In the genomic region with DNA sequence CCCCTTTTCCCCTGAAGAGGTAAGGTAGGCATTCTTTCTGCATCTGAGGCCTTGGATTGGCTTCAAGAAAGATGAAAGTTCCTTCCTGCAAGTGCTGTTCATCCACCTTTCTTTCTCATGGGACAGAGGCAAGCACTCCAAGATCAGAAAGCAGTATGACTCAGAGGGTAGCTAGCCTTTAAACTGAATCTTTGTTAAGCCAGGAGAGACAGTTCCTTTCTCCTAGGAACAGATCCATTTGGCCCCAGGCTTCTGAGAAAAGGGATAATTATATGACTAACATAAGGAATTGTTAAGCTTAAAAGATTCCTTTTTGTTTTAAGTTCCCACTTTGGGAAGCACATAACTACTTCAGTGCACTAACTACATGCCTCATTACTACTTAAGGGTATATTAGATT, we compare ENCODE assay signal across 14 cellular contexts.
DNase-seq lines count a peak whose midpoint lies in the region; ATAC-seq and TF ChIP-seq lines count a peak whose summit lies in the region.
"Had no signal": no experiment of that assay in that cellular context is flagged by ENCODE, and none has a peak within 500 bp of the region (broad histone marks: within the 10 kb centered on the region; RNA-seq: fewer than 3 reads in every experiment).

No MANE protein-coding gene starts in this region.

- H3K36me3 ChIP-seq in HUES48 (ENCODE audit: control insufficient read depth, insufficient read depth, low read length): no peaks in the 10 kb centered on the region

- TF ChIP-seq POLR2A in GM18505 (IDR thresholded peaks at IDR 0.05; ENCODE audit: borderline replicate concordance, extremely low read depth, insufficient read depth, insufficient read length): no peak

- TF ChIP-seq CTCF in AG09319 (IDR thresholded peaks at IDR 0.05; ENCODE audit: low read depth, low read length) (no peak), cardiac fibroblast (IDR thresholded peaks at IDR 0.05; ENCODE audit: low read depth, low read length) (no peak)

- H3K27me3 ChIP-seq in HUES48 (ENCODE audit: control insufficient read depth, insufficient read depth, low read length): no peaks in the 10 kb centered on the region

- peaks cover 0 to 6% (median 4%) of the 10 kb centered on the region in 3 donors for H3K36me3 Mint-ChIP-seq in naive thymus-derived CD8-positive, alpha-beta T cell
- H3K36me3 Mint-ChIP-seq: CD8-positive, alpha-beta T cell had no signal

- H3K27me3 Mint-ChIP-seq in naive thymus-derived CD8-positive, alpha-beta T cell: no peaks in the 10 kb centered on the region

- H3K9me3 Mint-ChIP-seq in naive thymus-derived CD8-positive, alpha-beta T cell: no peaks in the 10 kb centered on the region
- H3K9me3 Mint-ChIP-seq: CD8-positive, alpha-beta T cell had no signal

- peak overlapping the region; percentile 78 for H3K27ac ChIP-seq in HUES48 (ENCODE audit: low read depth, low read length)
- H3K27ac ChIP-seq: VCaP had no signal

- H3K9ac ChIP-seq in HUES48 (ENCODE audit: low read depth, low read length): no peak overlapping the region

- DNase-seq in AG09319 (ENCODE audit: extremely low read depth, low read depth): peak; percentile 46
- peak; percentile 26 to 58 for DNase-seq in cardiac fibroblast (ENCODE audit: low read depth in 2 of 2)
- peak; percentile 12 for DNase-seq in kidney glomerular epithelial cell (lab: John Stamatoyannopoulos, UW)
- no peak for DNase-seq in naive thymus-derived CD8-positive, alpha-beta T cell
- no peak for DNase-seq in activated CD8-positive, alpha-beta memory T cell treated with anti-CD3 and anti-CD28 coated beads, Interleukin-2, amount 50 U/mL, for 48 hours
- no peak for DNase-seq in activated CD4-positive, alpha-beta T cell treated with anti-CD3 and anti-CD28 coated beads for 4 hours
- DNase-seq: activated T-cell treated with anti-CD3 and anti-CD28 coated beads for 4 hours; CD8-positive, alpha-beta T cell; NCI-H2227 treated with DMSO at 0.1 percent for 48 hours had no signal

- H3K4me1 Mint-ChIP-seq in naive thymus-derived CD8-positive, alpha-beta T cell: peaks cover 10 to 44% (median 21%) of the 10 kb centered on the region in 4 donors

- H3K4me1 ChIP-seq in HUES48 (ENCODE audit: control insufficient read depth, insufficient read depth, low read length): peaks cover 46% of the 10 kb centered on the region

- no peaks in the 10 kb centered on the region for H3K9me3 ChIP-seq in HUES48 (ENCODE audit: control insufficient read depth, insufficient read depth, low read length)

- no peak for ATAC-seq in naive thymus-derived CD8-positive, alpha-beta T cell
- ATAC-seq in GM18505 (IDR thresholded peaks at IDR 0.05; ENCODE audit: unreplicated experiment): no peak
- ATAC-seq: CD8-positive, alpha-beta T cell; Right ventricle myocardium inferior had no signal

- no peak overlapping the region for H3K27ac Mint-ChIP-seq in naive thymus-derived CD8-positive, alpha-beta T cell

- POLR2A ChIA-PET in naive thymus-derived CD8-positive, alpha-beta T cell (lab: Charles Lee): no interaction called here

- H3K4me3 ChIP-seq in HUES48 (ENCODE audit: low read depth, low read length) (no peak overlapping the region), cardiac fibroblast (replicated peaks in 1 of 2; ENCODE audit: low read depth in 2 of 2, low read length in 2 of 2) (no peak overlapping the region)
- H3K4me3 ChIP-seq: skin epidermis had no signal

- H3K4me3 Mint-ChIP-seq in naive thymus-derived CD8-positive, alpha-beta T cell: no peak overlapping the region
- H3K4me3 Mint-ChIP-seq: CD8-positive, alpha-beta T cell had no signal

Comparison
In these comparisons a context has a peak if more than half of its experiments do, and no peak if none do; other contexts are left out.
1. DNase-seq: peak in AG09319 (single experiment), cardiac fibroblast (2 of 2) and kidney glomerular epithelial cell (single experiment); none in naive thymus-derived CD8-positive, alpha-beta T cell (0 of 10), activated CD8-positive, alpha-beta memory T cell treated with anti-CD3 and anti-CD28 coated beads, Interleukin-2, amount 50 U/mL, for 48 hours (single experiment) and activated CD4-positive, alpha-beta T cell treated with anti-CD3 and anti-CD28 coated beads for 4 hours (0 of 2).